In genomic region chr15:45993508-45993907, GRCh38 we compare ENCODE assay signal across 27 cellular contexts.
"Had no signal": no experiment of that assay in that cellular context is flagged by ENCODE, and none has a peak within 500 bp of the region (broad histone marks: within the 10 kb centered on the region; RNA-seq: fewer than 3 reads in every experiment).

No MANE protein-coding gene starts in this region.

- H3K4me3 Mint-ChIP-seq: immature natural killer cell; naive B cell; natural killer cell; nephron progenitor cell; neural progenitor cell; stimulated activated memory B cell treated with anti-CD40 and anti-IgM and Interleukin-4, amounts not matched to agents 10 μg/mL and 1 μg/mL and 100 μg/mL, for 72 hours; stimulated activated naive CD8-positive, alpha-beta T cell treated with anti-CD3 and anti-CD28 coated beads, Interleukin-15, amount 100 ng/mL, for 72 hours; type B pancreatic cell had no signal

- H2AFZ ChIP-seq: neural progenitor cell, parathyroid adenoma had no signal

- H3K4me2 ChIP-seq: neural progenitor cell, smooth muscle cell had no signal

- H3K27me3 ChIP-seq: neural progenitor cell, neutrophil, right atrium auricular region, right lobe of liver, tibial nerve, uterus had no signal

- H3K27me3 Mint-ChIP-seq: naive B cell; stimulated activated memory B cell treated with anti-CD40 and anti-IgM and Interleukin-4, amounts not matched to agents 10 μg/mL and 1 μg/mL and 100 μg/mL, for 72 hours; stimulated activated naive CD8-positive, alpha-beta T cell treated with anti-CD3 and anti-CD28 coated beads, Interleukin-15, amount 100 ng/mL, for 72 hours; type B pancreatic cell had no signal

- ATAC-seq: lower lobe of right lung; natural killer cell; psoas muscle; right lobe of liver; stimulated activated memory B cell treated with anti-CD40 and anti-IgM and Interleukin-4, amounts not matched to agents 10 μg/mL and 1 μg/mL and 100 μg/mL, for 72 hours; stimulated activated naive CD8-positive, alpha-beta T cell treated with anti-CD3 and anti-CD28 coated beads, Interleukin-15, amount 100 ng/mL, for 72 hours had no signal

- DNase-seq: hypothalamus; immature natural killer cell; kidney; lower lobe of right lung; midbrain; naive B cell; natural killer cell; nephron progenitor cell; occipital lobe; psoas muscle; right lobe of liver; stimulated activated CD4-positive, alpha-beta T cell treated with anti-CD3 and anti-CD28 coated beads, Interleukin-1b, Interleukin-23, amount 100 ng/mL, for 48 hours; stimulated activated CD4-positive, alpha-beta T cell treated with anti-CD3 and anti-CD28 coated beads, Interleukin-2, amount 100 ng/mL, for 48 hours; stimulated activated CD4-positive, alpha-beta T cell treated with anti-CD3 and anti-CD28 coated beads, Interleukin-4, amount 100 ng/mL, for 4 hours; stimulated activated CD8-positive, alpha-beta memory T cell treated with anti-CD3 and anti-CD28 coated beads, Interleukin-4, amount 100 ng/mL, for 48 hours; stimulated activated naive CD4-positive, alpha-beta T cell treated with Interleukin-2 at 50 U/mL for 16 hours; stimulated activated naive CD8-positive, alpha-beta T cell treated with anti-CD3 and anti-CD28 coated beads, Interleukin-15, amount 100 ng/mL, for 72 hours; substantia nigra; uterus had no signal

- H3K36me3 Mint-ChIP-seq: immature natural killer cell; naive B cell; natural killer cell; neural progenitor cell; stimulated activated memory B cell treated with anti-CD40 and anti-IgM and Interleukin-4, amounts not matched to agents 10 μg/mL and 1 μg/mL and 100 μg/mL, for 72 hours; type B pancreatic cell had no signal

- H3K9ac ChIP-seq: neural progenitor cell, parathyroid adenoma had no signal

- H3K27ac ChIP-seq: lower lobe of right lung, neural progenitor cell, neutrophil, parathyroid adenoma, psoas muscle, right atrium auricular region, right lobe of liver, tibial nerve, uterus had no signal

- H3K9me3 ChIP-seq: neutrophil, psoas muscle, right atrium auricular region, right lobe of liver, uterus had no signal

- H3K27ac Mint-ChIP-seq: immature natural killer cell; naive B cell; natural killer cell; nephron progenitor cell; neural progenitor cell; stimulated activated memory B cell treated with anti-CD40 and anti-IgM and Interleukin-4, amounts not matched to agents 10 μg/mL and 1 μg/mL and 100 μg/mL, for 72 hours; stimulated activated naive CD8-positive, alpha-beta T cell treated with anti-CD3 and anti-CD28 coated beads, Interleukin-15, amount 100 ng/mL, for 72 hours; type B pancreatic cell had no signal

- H3K4me1 Mint-ChIP-seq: immature natural killer cell; naive B cell; natural killer cell; nephron progenitor cell; neural progenitor cell; stimulated activated memory B cell treated with anti-CD40 and anti-IgM and Interleukin-4, amounts not matched to agents 10 μg/mL and 1 μg/mL and 100 μg/mL, for 72 hours; stimulated activated naive CD8-positive, alpha-beta T cell treated with anti-CD3 and anti-CD28 coated beads, Interleukin-15, amount 100 ng/mL, for 72 hours had no signal

- H3K4me3 ChIP-seq: lower lobe of right lung, neural progenitor cell, psoas muscle, right atrium auricular region, right lobe of liver, smooth muscle cell, tibial nerve, uterus had no signal

- H3K4me1 ChIP-seq: lower lobe of right lung, neural progenitor cell, parathyroid adenoma, psoas muscle, right atrium auricular region, right lobe of liver, tibial nerve, uterus had no signal

- H3K79me2 ChIP-seq: parathyroid adenoma had no signal

- H3K36me3 ChIP-seq: lower lobe of right lung, neural progenitor cell, neutrophil, right atrium auricular region, right lobe of liver, tibial nerve, uterus had no signal
